ENCODE assay signal across 9 cellular contexts in the genomic region with DNA sequence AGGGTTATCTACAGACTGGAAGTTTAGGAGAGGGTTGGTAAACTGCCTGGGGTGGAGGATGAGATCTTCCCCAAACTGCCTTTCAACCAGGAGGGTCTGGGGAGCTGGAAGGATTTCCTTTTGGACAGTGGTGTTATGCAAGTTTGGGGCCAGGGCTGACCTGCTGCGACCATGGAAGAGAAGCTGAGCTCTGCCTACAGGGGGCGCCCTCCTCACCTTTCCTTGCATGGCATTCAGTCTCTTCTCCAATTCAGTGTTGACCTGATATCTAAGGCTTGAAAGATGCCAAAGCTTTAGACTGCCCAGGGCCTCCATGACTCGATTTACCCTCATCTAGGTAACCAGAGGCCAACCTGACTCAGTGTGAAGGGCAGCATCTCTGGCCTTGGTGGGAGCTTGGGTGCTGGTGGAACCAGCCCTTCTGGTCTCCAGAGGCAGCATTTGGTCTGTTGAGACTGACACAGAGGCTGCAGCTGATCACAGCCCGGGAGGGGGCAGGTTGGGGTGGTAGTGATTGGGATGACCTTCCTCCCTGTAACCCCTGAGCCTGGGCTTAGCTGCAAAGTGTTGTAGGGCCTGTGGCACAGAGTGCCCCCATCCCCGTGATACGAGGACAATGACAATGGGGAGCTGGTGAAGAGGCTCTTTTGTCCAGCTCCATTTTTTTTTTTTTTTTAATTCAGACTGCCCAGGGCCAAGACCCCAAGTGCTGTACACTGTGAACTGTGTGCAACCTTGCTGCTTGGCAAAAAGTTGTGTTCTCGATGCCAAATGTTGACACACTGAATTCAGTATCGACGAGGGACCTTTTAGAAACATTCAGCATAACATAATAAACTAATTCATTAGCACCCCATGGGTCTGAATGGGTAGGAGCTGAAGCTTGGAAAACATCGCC.
DNase-seq lines count a peak whose midpoint lies in the region; ATAC-seq and TF ChIP-seq lines count a peak whose summit lies in the region.
"Had no signal": no experiment of that assay in that cellular context is flagged by ENCODE, and none has a peak within 500 bp of the region (broad histone marks: within the 10 kb centered on the region; RNA-seq: fewer than 3 reads in every experiment).

No MANE protein-coding gene starts in this region.

- no peak overlapping the region for H3K4me3 Mint-ChIP-seq in type B pancreatic cell
- no peak overlapping the region for H3K4me3 Mint-ChIP-seq in stimulated activated memory B cell treated with anti-CD40 and anti-IgM and Interleukin-4, amounts not matched to agents 10 μg/mL and 1 μg/mL and 100 μg/mL, for 72 hours

- no peaks in the 10 kb centered on the region for H3K9me3 Mint-ChIP-seq in type B pancreatic cell
- no peaks in the 10 kb centered on the region for H3K9me3 Mint-ChIP-seq in stimulated activated memory B cell treated with anti-CD40 and anti-IgM and Interleukin-4, amounts not matched to agents 10 μg/mL and 1 μg/mL and 100 μg/mL, for 72 hours

- H3K27ac Mint-ChIP-seq in type B pancreatic cell, result no peak overlapping the region
- H3K27ac Mint-ChIP-seq in stimulated activated memory B cell treated with anti-CD40 and anti-IgM and Interleukin-4, amounts not matched to agents 10 μg/mL and 1 μg/mL and 100 μg/mL, for 72 hours, result no peak overlapping the region

- no peaks in the 10 kb centered on the region for H3K4me1 Mint-ChIP-seq in type B pancreatic cell (ENCODE audit: unreplicated experiment)
- H3K4me1 Mint-ChIP-seq in stimulated activated memory B cell treated with anti-CD40 and anti-IgM and Interleukin-4, amounts not matched to agents 10 μg/mL and 1 μg/mL and 100 μg/mL, for 72 hours, result no peaks in the 10 kb centered on the region

- TF ChIP-seq CTCF in epithelial cell of proximal tubule (conservative IDR thresholded peaks at IDR 0.05; ENCODE audit: low read depth, low read length), result peak; percentile 40
- TF ChIP-seq CTCF in type B pancreatic cell (conservative IDR thresholded peaks at IDR 0.05), result peak; percentile 70

- no peaks in the 10 kb centered on the region for H3K36me3 Mint-ChIP-seq in type B pancreatic cell
- no peaks in the 10 kb centered on the region for H3K36me3 Mint-ChIP-seq in stimulated activated memory B cell treated with anti-CD40 and anti-IgM and Interleukin-4, amounts not matched to agents 10 μg/mL and 1 μg/mL and 100 μg/mL, for 72 hours

- peaks cover 53% of the 10 kb centered on the region for H3K27me3 Mint-ChIP-seq in type B pancreatic cell
- H3K27me3 Mint-ChIP-seq in stimulated activated memory B cell treated with anti-CD40 and anti-IgM and Interleukin-4, amounts not matched to agents 10 μg/mL and 1 μg/mL and 100 μg/mL, for 72 hours, result peaks cover 33% of the 10 kb centered on the region

- no peak for ATAC-seq in stimulated activated memory B cell treated with anti-CD40 and anti-IgM and Interleukin-4, amounts not matched to agents 10 μg/mL and 1 μg/mL and 100 μg/mL, for 72 hours
- no peak for ATAC-seq in GM21360 (IDR thresholded peaks at IDR 0.05; ENCODE audit: unreplicated experiment)

- peak in 2 of 3 donors; percentile 2 to 6 for DNase-seq in stimulated activated CD4-positive, alpha-beta T cell treated with anti-CD3 and anti-CD28 coated beads, Interleukin-12 subunit alpha, Interleukin-12 subunit beta, amount 100 ng/mL, for 48 hours (ENCODE audit: low read depth in 2 of 3, low spot score in 1 of 3)
- DNase-seq in stimulated activated CD4-positive, alpha-beta T cell treated with anti-CD3 and anti-CD28 coated beads, Interleukin-12 subunit alpha, Interleukin-12 subunit beta, amount 100 ng/mL, for 4 hours, result no peak
- peak; percentile 41 for DNase-seq in NCI-H446 treated with DMSO at 0.1 percent for 48 hours (lab: John Stamatoyannopoulos, UW)
- no peak for DNase-seq in epithelial cell of proximal tubule (ENCODE audit: low read depth)
- no peak for DNase-seq in type B pancreatic cell (ENCODE audit: extremely low spot score, unreplicated experiment)
- DNase-seq in kidney tubule cell (ENCODE audit: low spot score), result no peak

- H3K4me3 ChIP-seq in epithelial cell of proximal tubule (ENCODE audit: low read depth, low read length), result no peak overlapping the region
- H3K4me3 ChIP-seq: SJSA1 had no signal

Comparison
In these comparisons a context has a peak if more than half of its experiments do, and no peak if none do; other contexts are left out.
1. DNase-seq: peak in stimulated activated CD4-positive, alpha-beta T cell treated with anti-CD3 and anti-CD28 coated beads, Interleukin-12 subunit alpha, Interleukin-12 subunit beta, amount 100 ng/mL, for 48 hours (2 of 3) and NCI-H446 treated with DMSO at 0.1 percent for 48 hours (single experiment); none in stimulated activated CD4-positive, alpha-beta T cell treated with anti-CD3 and anti-CD28 coated beads, Interleukin-12 subunit alpha, Interleukin-12 subunit beta, amount 100 ng/mL, for 4 hours (single experiment), epithelial cell of proximal tubule (single experiment), type B pancreatic cell (single experiment) and kidney tubule cell (single experiment).